Comparison of ENCODE assay signal across 3 cellular contexts in genomic region chr4:668219-668618, GRCh38. TPM values are rescaled to one million over a fixed set of nuclear protein-coding genes. Genes with fewer than 3 reads are reported as not detected.
"Had no signal": no experiment of that assay in that cellular context is flagged by ENCODE, and none has a peak within 500 bp of the region (broad histone marks: within the 10 kb centered on the region; RNA-seq: fewer than 3 reads in every experiment).

No MANE protein-coding gene starts in this region.

RNA-seq across cellular contexts. Expression of gene SLC49A3, which starts 20.7 kb away (rescaled TPM):
- total RNA-seq: M059J, PC-3, SJSA1 had no signal

RNA-seq across cellular contexts. Expression of gene PDE6B, which starts 42.8 kb away (rescaled TPM):
- total RNA-seq: M059J, PC-3, SJSA1 had no signal
